ENCODE assay signal across 14 cellular contexts in the genomic region with DNA sequence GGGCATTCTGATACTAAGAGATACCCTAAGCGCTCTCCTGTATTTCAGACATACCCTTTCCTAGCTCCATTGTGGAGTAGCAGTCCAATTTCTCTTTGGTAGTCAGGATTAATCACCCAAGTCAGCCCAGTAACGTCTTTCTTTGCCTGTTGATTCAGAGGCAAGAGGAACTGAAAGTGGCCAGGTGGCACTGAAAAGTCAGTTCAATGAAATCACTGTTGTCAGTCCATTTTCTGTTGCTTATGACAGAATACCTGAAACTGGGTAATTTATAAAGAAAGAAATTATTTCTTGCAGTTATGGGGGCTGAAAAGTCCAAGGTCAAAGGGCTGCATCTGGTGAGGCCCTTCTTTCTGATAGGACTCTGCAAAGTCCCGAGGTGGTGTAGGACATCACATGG.
A peak's percentile ranks its signal among the peaks of the same experiment; 100 is the strongest.
DNase-seq lines count a peak whose midpoint lies in the region; ATAC-seq and TF ChIP-seq lines count a peak whose summit lies in the region.
"Had no signal": no experiment of that assay in that cellular context is flagged by ENCODE, and none has a peak within 500 bp of the region (broad histone marks: within the 10 kb centered on the region; RNA-seq: fewer than 3 reads in every experiment).

No MANE protein-coding gene starts in this region.

- no peaks in the 10 kb centered on the region for H3K36me3 ChIP-seq in DOHH2 (ENCODE audit: control insufficient read depth, low read length)
- H3K36me3 ChIP-seq: brain microvascular endothelial cell had no signal

- DNase-seq in MV-4-11 (lab: John Stamatoyannopoulos, UW) (peak; percentile 25), NCI-H510A (lab: John Stamatoyannopoulos, UW) (no peak), EL (no peak), DMS 273 treated with DMSO at 0.1 percent for 48 hours (lab: John Stamatoyannopoulos, UW) (no peak)
- no peak for DNase-seq in activated effector memory CD4-positive, alpha-beta T cell treated with Interleukin-2 at 50 U/mL for 16 hours
- DNase-seq: activated CD4-positive, alpha-beta T cell treated with anti-CD3 and anti-CD28 coated beads, Interleukin-2, amount 10 ng/mL, durations not matched to agents 7 days and 5 days; activated gamma-delta T cell; brain microvascular endothelial cell; PC-3; posterior cingulate gyrus had no signal

- no peaks in the 10 kb centered on the region for H3K9me2 ChIP-seq in DOHH2 (replicated peaks; ENCODE audit: control insufficient read depth, low read length)

- peak overlapping the region; percentile 63 for H3K4me2 ChIP-seq in DOHH2 (ENCODE audit: low read length)
- H3K4me2 ChIP-seq: A549 had no signal

- H3K27me3 ChIP-seq in DOHH2 (ENCODE audit: control insufficient read depth, low read length), result no peaks in the 10 kb centered on the region
- H3K27me3 ChIP-seq: brain microvascular endothelial cell had no signal

- peaks cover 9% of the 10 kb centered on the region for H3K4me1 ChIP-seq in DOHH2 (ENCODE audit: control insufficient read depth, low read length)
- H3K4me1 ChIP-seq: A549 had no signal

- H3K79me2 ChIP-seq in DOHH2 (ENCODE audit: control insufficient read depth, low read length), result no peaks in the 10 kb centered on the region

- no peak for TF ChIP-seq CTCF in DOHH2 (IDR thresholded peaks at IDR 0.05; ENCODE audit: low read depth, low read length, poor library complexity, severe bottlenecking)

- peak; percentile 62 for ATAC-seq in GM19351 (IDR thresholded peaks at IDR 0.05; ENCODE audit: unreplicated experiment)
- ATAC-seq in HG02885 (IDR thresholded peaks at IDR 0.05; ENCODE audit: poor library complexity, unreplicated experiment), result peak; percentile 72
- ATAC-seq: A549, PC-3 had no signal

- H3K4me3 ChIP-seq in DOHH2 (ENCODE audit: low read length), result peak overlapping the region; percentile 36
- H3K4me3 ChIP-seq: A549 had no signal

- H3K9me3 ChIP-seq in DOHH2 (ENCODE audit: control insufficient read depth, insufficient read depth, low read length), result no peaks in the 10 kb centered on the region
- H3K9me3 ChIP-seq: A549 had no signal

- no peaks in the 10 kb centered on the region for H4K20me1 ChIP-seq in DOHH2 (ENCODE audit: control insufficient read depth, insufficient read depth, low read depth, low read length)

- H3F3A ChIP-seq in DOHH2 (ENCODE audit: control insufficient read depth, insufficient read depth), result peaks cover 5% of the 10 kb centered on the region; the same call in 1 of the 2 replicates

- no peak overlapping the region for H3K27ac ChIP-seq in DOHH2 (ENCODE audit: low read depth, low read length)
- H3K27ac ChIP-seq: brain microvascular endothelial cell had no signal
